In the genomic region with DNA sequence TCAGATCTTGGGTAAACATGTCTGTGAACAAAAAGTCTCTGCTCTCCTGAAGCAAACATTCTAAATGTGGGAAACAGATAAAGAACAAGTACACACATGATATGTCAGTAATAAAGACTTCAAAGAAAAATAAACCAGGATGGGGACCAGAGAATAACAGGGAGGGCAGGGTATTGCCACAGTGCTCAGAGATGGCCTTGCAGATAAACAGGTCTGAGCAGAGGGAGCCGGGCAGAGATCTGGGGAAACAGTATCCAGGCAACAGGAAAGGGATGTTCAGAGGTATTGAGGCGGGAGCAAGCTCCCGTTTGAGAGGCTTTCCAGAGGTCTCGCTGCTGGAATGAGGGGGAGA, we compare ENCODE assay signal across 1 cellular context.
TF ChIP-seq lines count a peak whose summit lies in the region.

No MANE protein-coding gene starts in this region.

TF ChIP-seq in GM12878, 131 proteins besides CTCF, POLR2A, EP300 and RAD21:
- no peak for TF ChIP-seq RELA (IDR thresholded peaks at IDR 0.05; ENCODE audit: borderline replicate concordance, partially characterized antibody)
- TF ChIP-seq GATAD2B (conservative IDR thresholded peaks at IDR 0.05; ENCODE audit: low read depth), result no peak
- TF ChIP-seq, protein P1, sequence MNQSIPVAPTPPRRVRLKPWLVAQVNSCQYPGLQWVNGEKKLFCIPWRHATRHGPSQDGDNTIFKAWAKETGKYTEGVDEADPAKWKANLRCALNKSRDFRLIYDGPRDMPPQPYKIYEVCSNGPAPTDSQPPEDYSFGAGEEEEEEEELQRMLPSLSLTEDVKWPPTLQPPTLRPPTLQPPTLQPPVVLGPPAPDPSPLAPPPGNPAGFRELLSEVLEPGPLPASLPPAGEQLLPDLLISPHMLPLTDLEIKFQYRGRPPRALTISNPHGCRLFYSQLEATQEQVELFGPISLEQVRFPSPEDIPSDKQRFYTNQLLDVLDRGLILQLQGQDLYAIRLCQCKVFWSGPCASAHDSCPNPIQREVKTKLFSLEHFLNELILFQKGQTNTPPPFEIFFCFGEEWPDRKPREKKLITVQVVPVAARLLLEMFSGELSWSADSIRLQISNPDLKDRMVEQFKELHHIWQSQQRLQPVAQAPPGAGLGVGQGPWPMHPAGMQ (IDR thresholded peaks at IDR 0.05; ENCODE audit: borderline replicate concordance), result no peak
- TF ChIP-seq NR2C2 (IDR thresholded peaks at IDR 0.05; ENCODE audit: borderline replicate concordance, control insufficient read depth, insufficient read length, low read depth), result no peak
- TF ChIP-seq JUNB (IDR thresholded peaks at IDR 0.05), result no peak
- TF ChIP-seq NBN (IDR thresholded peaks at IDR 0.05), result no peak
- no peak for TF ChIP-seq ATF7 (IDR thresholded peaks at IDR 0.05; ENCODE audit: low read depth)
- no peak for TF ChIP-seq MLLT1 (IDR thresholded peaks at IDR 0.05)
- TF ChIP-seq STAT1 (conservative IDR thresholded peaks at IDR 0.05), result no peak
- TF ChIP-seq SPI1 (IDR thresholded peaks at IDR 0.05; ENCODE audit: borderline replicate concordance, insufficient read depth, low read depth, low read length), result no peak
